ENCODE assay signal across 8 cellular contexts in the genomic region with DNA sequence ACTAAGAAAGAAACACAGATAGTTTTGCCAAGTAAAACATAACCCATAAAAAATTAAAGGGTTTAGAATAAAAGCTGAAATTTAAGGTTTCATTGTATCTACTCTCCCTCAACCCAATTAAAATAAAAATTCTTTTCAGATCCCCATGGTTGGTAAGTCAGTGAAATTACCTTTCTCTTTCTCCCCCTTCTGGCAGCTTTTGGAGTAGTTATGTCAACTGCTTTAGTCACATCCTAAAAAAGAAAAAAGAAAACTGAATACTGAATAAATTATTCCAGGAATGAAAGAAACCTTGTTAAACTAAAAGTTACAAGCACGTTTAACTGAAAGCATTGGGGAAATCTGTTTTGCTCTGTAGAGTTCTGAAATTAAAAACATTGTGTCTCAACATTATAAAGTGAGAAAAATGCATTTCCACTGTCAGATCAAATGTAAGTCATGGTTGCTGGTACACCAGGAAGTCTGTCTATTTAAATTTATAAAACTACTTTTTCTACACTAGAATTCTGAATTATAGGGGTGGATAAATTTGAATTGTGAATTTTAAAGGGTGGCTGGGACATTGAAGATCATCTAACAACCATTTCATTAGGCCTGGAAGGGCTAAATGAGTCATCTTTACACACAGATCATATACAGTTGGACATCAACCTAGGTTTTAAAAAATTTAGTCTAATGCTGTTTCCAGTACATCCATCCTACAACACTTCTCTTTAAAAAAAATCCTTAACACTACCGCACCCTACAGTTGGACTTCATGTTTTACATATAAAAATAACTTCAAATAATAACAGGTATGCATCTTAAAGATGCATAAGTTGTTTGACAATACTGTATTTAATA. TPM values are rescaled to one million over a fixed set of nuclear protein-coding genes. Genes with fewer than 3 reads are reported as not detected.
DNase-seq lines count a peak whose midpoint lies in the region; ATAC-seq and TF ChIP-seq lines count a peak whose summit lies in the region.

No MANE protein-coding gene starts in this region.

- no peak for ATAC-seq in heart left ventricle
- no peak for ATAC-seq in left ventricle myocardium superior
- ATAC-seq in SK-N-SH treated with all-trans-retinoic acid at 6 μM for 48 hours = peak; percentile 80

- H3K4me1 ChIP-seq in heart left ventricle = peaks cover 0 to 5% (median 0%) of the 10 kb centered on the region in 12 donors
- no peaks in the 10 kb centered on the region for H3K4me1 ChIP-seq in transverse colon

- H3K4me3 ChIP-seq in heart left ventricle (no peak overlapping the region), transverse colon (no peak overlapping the region)

- 67 to 77% (median 73%) methylated on average over 2 of the region's 2 CpGs for WGBS in heart left ventricle, 4 donors
- WGBS in transverse colon (ENCODE audit: low coverage in 1 of 2), 2 donors = 59 to 70% methylated on average over 2 of the region's 2 CpGs

- H3K27me3 ChIP-seq in heart left ventricle (no peaks in the 10 kb centered on the region), transverse colon (no peaks in the 10 kb centered on the region)

- in situ Hi-C loops in transverse colon (cut with MboI; ENCODE audit: low pct_ligation_motif_present in 1 of 4, low pct_unique_long_range_greater_than_20kb in 1 of 4, low sequenced_read_pairs in 3 of 4) = no loop called here

- intact Hi-C loops in heart left ventricle (cut with DNase I) (no loop called here), left ventricle myocardium superior (cut with micrococcal nuclease) (no loop called here), transverse colon (cut with DNase I; ENCODE audit: low total_unique reads) (no loop called here)

- H3K27ac ChIP-seq in heart left ventricle (no peak overlapping the region), transverse colon (no peak overlapping the region)

- H3K9me3 ChIP-seq in heart left ventricle = no peaks in the 10 kb centered on the region
- no peaks in the 10 kb centered on the region for H3K9me3 ChIP-seq in transverse colon

- H3K36me3 ChIP-seq in heart left ventricle = peaks cover 0 to 69% (median 51%) of the 10 kb centered on the region in 9 donors
- H3K36me3 ChIP-seq in transverse colon = peaks cover 0 to 4% (median 2%) of the 10 kb centered on the region in 4 donors

- TF ChIP-seq POLR2A in heart left ventricle (IDR thresholded peaks at IDR 0.05) = no peak
- TF ChIP-seq POLR2A in transverse colon (IDR thresholded peaks at IDR 0.05) = no peak

- TF ChIP-seq EP300 in transverse colon (IDR thresholded peaks at IDR 0.05; ENCODE audit: low read depth) = no peak

- no peak for DNase-seq in heart left ventricle
- DNase-seq in left ventricle myocardium superior = no peak
- DNase-seq in fibroblast of peridontal ligament (ENCODE audit: extremely low read depth) = peak; percentile 50
- DNase-seq in transverse colon = no peak
- no peak for DNase-seq in GM19238 (ENCODE audit: insufficient read length, low spot score)
- no peak for DNase-seq in HuH-7 (ENCODE audit: low spot score)
- DNase-seq in NCI-H2107 (lab: John Stamatoyannopoulos, UW) = no peak

- TF ChIP-seq CTCF in heart left ventricle (IDR thresholded peaks at IDR 0.05) (peak; percentile 10 to 54 (median 28)), transverse colon (IDR thresholded peaks at IDR 0.05) (peak; percentile 20 to 40 (median 30))

TF ChIP-seq in SK-N-SH treated with all-trans-retinoic acid at 6 μM for 48 hours, 23 proteins besides CTCF, POLR2A, EP300 and RAD21:
- TF ChIP-seq, protein P1, sequence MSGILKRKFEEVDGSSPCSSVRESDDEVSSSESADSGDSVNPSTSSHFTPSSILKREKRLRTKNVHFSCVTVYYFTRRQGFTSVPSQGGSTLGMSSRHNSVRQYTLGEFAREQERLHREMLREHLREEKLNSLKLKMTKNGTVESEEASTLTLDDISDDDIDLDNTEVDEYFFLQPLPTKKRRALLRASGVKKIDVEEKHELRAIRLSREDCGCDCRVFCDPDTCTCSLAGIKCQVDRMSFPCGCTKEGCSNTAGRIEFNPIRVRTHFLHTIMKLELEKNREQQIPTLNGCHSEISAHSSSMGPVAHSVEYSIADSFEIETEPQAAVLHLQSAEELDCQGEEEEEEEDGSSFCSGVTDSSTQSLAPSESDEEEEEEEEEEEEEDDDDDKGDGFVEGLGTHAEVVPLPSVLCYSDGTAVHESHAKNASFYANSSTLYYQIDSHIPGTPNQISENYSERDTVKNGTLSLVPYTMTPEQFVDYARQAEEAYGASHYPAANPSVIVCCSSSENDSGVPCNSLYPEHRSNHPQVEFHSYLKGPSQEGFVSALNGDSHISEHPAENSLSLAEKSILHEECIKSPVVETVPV (CRISPR knock-in tag; IDR thresholded peaks at IDR 0.05) = no peak
- no peak for TF ChIP-seq ZNF70 (CRISPR knock-in tag; IDR thresholded peaks at IDR 0.05)
- no peak for TF ChIP-seq PPARA (CRISPR knock-in tag; IDR thresholded peaks at IDR 0.05; ENCODE audit: borderline replicate concordance)

RNA-seq across cellular contexts. Expression of gene PSIP1, which starts 24.7 kb away (rescaled TPM):
- total RNA-seq in heart left ventricle = 10 to 100 TPM; 16.5 to 29.1 (median 21.9) TPM
- polyA plus RNA-seq in heart left ventricle = 10 to 100 TPM; 15.9 to 18.4 TPM
- 26.0 TPM for total RNA-seq in left ventricle myocardium superior
- 100 to 1,000 TPM in 1 of 4 donors, 10 to 100 TPM in 3; 12.7 to 206 (median 27.8) TPM for total RNA-seq in transverse colon
